ENCODE assay signal across 1 cellular context in genomic region chr14:104804481-104805325, GRCh38.
TF ChIP-seq lines count a peak whose summit lies in the region.

No MANE protein-coding gene starts in this region.

TF ChIP-seq in SK-N-SH treated with all-trans-retinoic acid at 6 μM for 48 hours, 23 proteins besides CTCF, POLR2A, EP300 and RAD21 (continued from another document):
- no peak for TF ChIP-seq CSRNP3 (CRISPR knock-in tag; IDR thresholded peaks at IDR 0.05)
- no peak for TF ChIP-seq ZFP30 (CRISPR knock-in tag; IDR thresholded peaks at IDR 0.05)
- no peak for TF ChIP-seq RARB (CRISPR knock-in tag; IDR thresholded peaks at IDR 0.05)
- TF ChIP-seq ARNTL (CRISPR knock-in tag; IDR thresholded peaks at IDR 0.05; ENCODE audit: borderline replicate concordance, low read depth), result no peak
- TF ChIP-seq ZNF565 (CRISPR knock-in tag; conservative IDR thresholded peaks at IDR 0.05; ENCODE audit: low read depth), result no peak
- TF ChIP-seq CSDC2 (CRISPR knock-in tag; IDR thresholded peaks at IDR 0.05), result no peak
- TF ChIP-seq ZFP3 (CRISPR knock-in tag; IDR thresholded peaks at IDR 0.05), result no peak
- no peak for TF ChIP-seq ESRRG (CRISPR knock-in tag; IDR thresholded peaks at IDR 0.05)
- no peak for TF ChIP-seq OSR1 (CRISPR knock-in tag; IDR thresholded peaks at IDR 0.05)
- no peak for TF ChIP-seq TCF4 (CRISPR knock-in tag; IDR thresholded peaks at IDR 0.05; ENCODE audit: borderline replicate concordance)
- TF ChIP-seq ZNF70 (CRISPR knock-in tag; IDR thresholded peaks at IDR 0.05), result no peak
- no peak for TF ChIP-seq ZC3H10 (CRISPR knock-in tag; IDR thresholded peaks at IDR 0.05)
- TF ChIP-seq PPARA (CRISPR knock-in tag; IDR thresholded peaks at IDR 0.05; ENCODE audit: borderline replicate concordance), result no peak
- TF ChIP-seq PATZ1 (CRISPR knock-in tag; IDR thresholded peaks at IDR 0.05; ENCODE audit: borderline replicate concordance), result no peak
- TF ChIP-seq ZNF8 (CRISPR knock-in tag; IDR thresholded peaks at IDR 0.05), result no peak
- TF ChIP-seq BACH2 (CRISPR knock-in tag; IDR thresholded peaks at IDR 0.05; ENCODE audit: borderline replicate concordance), result no peak
- TF ChIP-seq ISL1 (CRISPR knock-in tag; IDR thresholded peaks at IDR 0.05), result no peak
